9 cellular contexts compared by ENCODE assay signal in the genomic region with DNA sequence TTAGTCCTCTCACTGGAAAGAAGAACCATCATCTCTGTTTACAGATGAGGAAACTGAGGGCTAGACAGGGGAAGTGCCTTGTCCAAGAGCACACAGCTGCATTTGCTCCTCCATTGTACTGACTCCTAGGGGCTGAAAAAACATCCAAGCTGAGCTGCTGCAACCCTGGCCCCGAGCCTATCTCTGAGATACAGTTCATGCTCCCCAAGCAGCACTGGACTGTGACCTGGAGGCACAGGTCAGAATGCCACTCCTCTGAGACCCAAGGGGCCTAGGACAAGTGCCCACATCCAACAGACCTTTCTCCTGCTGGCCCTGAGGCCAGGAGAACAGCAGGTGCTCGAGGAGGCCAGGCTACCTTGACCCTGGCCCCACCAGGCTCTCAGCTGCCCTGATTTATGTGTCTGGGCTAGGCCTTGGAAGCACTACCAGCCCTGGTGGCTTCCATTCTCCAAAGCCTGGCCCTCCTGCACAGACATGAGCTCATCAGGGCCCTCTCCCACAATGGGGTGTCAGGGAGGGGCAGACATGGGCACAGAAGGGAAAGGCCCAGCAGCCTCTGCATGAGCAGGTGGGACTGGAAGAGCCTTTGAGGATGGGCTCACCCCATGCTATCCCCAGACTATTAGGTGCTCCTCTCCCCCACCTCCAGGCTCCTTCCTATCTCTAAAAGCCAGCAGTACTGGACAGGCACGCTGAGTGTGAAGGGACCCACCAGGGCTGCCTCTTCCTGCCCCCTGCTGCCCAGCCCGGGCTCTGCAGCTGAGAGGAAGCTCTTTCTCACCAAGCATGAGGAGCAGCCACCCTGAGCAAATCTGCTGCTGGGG. TPM values are rescaled to one million over a fixed set of nuclear protein-coding genes. Genes with fewer than 3 reads are reported as not detected.
DNase-seq lines count a peak whose midpoint lies in the region; ATAC-seq and TF ChIP-seq lines count a peak whose summit lies in the region.
"Had no signal": no experiment of that assay in that cellular context is flagged by ENCODE, and none has a peak within 500 bp of the region (broad histone marks: within the 10 kb centered on the region; RNA-seq: fewer than 3 reads in every experiment).

No MANE protein-coding gene starts in this region.

- H3K4me1 Mint-ChIP-seq in T-helper 17 cell, result peaks cover 25% of the 10 kb centered on the region

- no peaks in the 10 kb centered on the region for H3K36me3 ChIP-seq in body of pancreas (replicated peaks in 1 of 2; ENCODE audit: insufficient read depth in 1 of 2, low read depth in 2 of 2)

- H3K27me3 Mint-ChIP-seq in T-helper 17 cell, result peaks cover 27% of the 10 kb centered on the region

- no peak overlapping the region for H3K4me3 Mint-ChIP-seq in T-helper 17 cell
- H3K4me3 Mint-ChIP-seq: stimulated activated naive CD8-positive, alpha-beta T cell treated with anti-CD3 and anti-CD28 coated beads, Interleukin-15, Interleukin-2, amounts not matched to agents 100 ng/mL and 50 ng/mL, for 24 hours had no signal

- no peak overlapping the region for H3K27ac ChIP-seq in body of pancreas

- H3K4me3 ChIP-seq in body of pancreas, result no peak overlapping the region

- DNase-seq in ELF-1 (ENCODE audit: low read depth, low spot score), result peak; percentile 87
- peak; percentile 43 for DNase-seq in LHCN-M2 (ENCODE audit: low read depth)
- peak in 2 of 3 donors; percentile 19 to 45 for DNase-seq in T-helper 17 cell
- peak; percentile 58 to 67 (median 60) for DNase-seq in body of pancreas
- DNase-seq in iPS-NIHi11 (ENCODE audit: low spot score), result peak; percentile 88
- peak; percentile 22 to 55 for DNase-seq in stimulated activated CD4-positive, alpha-beta T cell treated with anti-CD3 and anti-CD28 coated beads, Interleukin-15, amount 100 ng/mL, for 48 hours (ENCODE audit: low read depth in 2 of 2)

- intact Hi-C loops in body of pancreas (cut with DNase I), result no loop called here

- no peaks in the 10 kb centered on the region for H3K27me3 ChIP-seq in body of pancreas

- no peaks in the 10 kb centered on the region for H3K9me3 ChIP-seq in T-helper 17 cell (ENCODE audit: control insufficient read depth, low read length, poor library complexity, severe bottlenecking)
- no peaks in the 10 kb centered on the region for H3K9me3 ChIP-seq in body of pancreas

- no peak overlapping the region for H3K27ac Mint-ChIP-seq in T-helper 17 cell
- H3K27ac Mint-ChIP-seq: stimulated activated naive CD8-positive, alpha-beta T cell treated with anti-CD3 and anti-CD28 coated beads, Interleukin-15, Interleukin-2, amounts not matched to agents 100 ng/mL and 50 ng/mL, for 24 hours had no signal

- ATAC-seq in T-helper 17 cell, result peak; percentile 73
- peak; percentile 71 for ATAC-seq in body of pancreas
- ATAC-seq in HG02678 (IDR thresholded peaks at IDR 0.05; ENCODE audit: unreplicated experiment), result no peak
- ATAC-seq in HG02973 (IDR thresholded peaks at IDR 0.05; ENCODE audit: unreplicated experiment), result no peak

- no peak for TF ChIP-seq POLR2A in body of pancreas (IDR thresholded peaks at IDR 0.05)

- peaks cover 4% of the 10 kb centered on the region for H3K36me3 Mint-ChIP-seq in T-helper 17 cell (ENCODE audit: low read depth)

- H3K4me1 ChIP-seq in body of pancreas, result no peaks in the 10 kb centered on the region

- peak; percentile 21 to 61 (median 56) for TF ChIP-seq CTCF in body of pancreas (IDR thresholded peaks at IDR 0.05)

- WGBS in body of pancreas, 2 donors, result 38 to 76% methylated on average over 2 to 4 of the region's 4 CpGs

RNA-seq across cellular contexts. Expression of a gene that starts 18.9 kb away (rescaled TPM):
- total RNA-seq in LHCN-M2 (2014; rRNA removed) (20.5 and 22.6 TPM in 2 replicates), T-helper 17 cell (1 to 10 TPM; 1.0 to 1.4 TPM), body of pancreas (1 to 10 TPM in 1 of 2 donors, under 1 TPM in 1; 0.26 to 3.0 TPM)
- polyA plus RNA-seq in LHCN-M2 (2012), result 20.8 TPM

RNA-seq across cellular contexts. Expression of a gene that starts 41.5 kb away (rescaled TPM):
- total RNA-seq in LHCN-M2 (2014; rRNA removed) (9.8 and 11.5 TPM in 2 replicates), T-helper 17 cell (not detected), body of pancreas (10 to 100 TPM; 10.1 to 15.8 TPM)
- polyA plus RNA-seq in LHCN-M2 (2012), result 8.1 TPM

Comparison
In these comparisons a context has a peak if more than half of its experiments do, and no peak if none do; other contexts are left out.
1. DNase-seq: peak in every context shown above with its lines; median percentile 88 in iPS-NIHi11; 87 in ELF-1; 60 in body of pancreas; 43 in LHCN-M2; 38 in stimulated activated CD4-positive, alpha-beta T cell treated with anti-CD3 and anti-CD28 coated beads, Interleukin-15, amount 100 ng/mL, for 48 hours; 32 in T-helper 17 cell.
2. ATAC-seq: peak in T-helper 17 cell (single experiment) and body of pancreas (single experiment); none in HG02678 (single experiment) and HG02973 (single experiment).